18 cellular contexts compared by ENCODE assay signal in genomic region chr5:170319281-170319680, GRCh38. TPM values are rescaled to one million over a fixed set of nuclear protein-coding genes. Genes with fewer than 3 reads are reported as not detected.
"Had no signal": no experiment of that assay in that cellular context is flagged by ENCODE, and none has a peak within 500 bp of the region (broad histone marks: within the 10 kb centered on the region; RNA-seq: fewer than 3 reads in every experiment).

No MANE protein-coding gene starts in this region.

- ATAC-seq: activated T-cell treated with anti-CD3 and anti-CD28 coated beads, Interleukin-2, amount 50 U/mL, for 4 hours; pancreas; right lobe of liver had no signal

- H3K36me3 Mint-ChIP-seq: immature natural killer cell, memory B cell, naive B cell had no signal

- H3K27me3 Mint-ChIP-seq: naive B cell had no signal

- H3K4me3 Mint-ChIP-seq: activated T-cell treated with anti-CD3 and anti-CD28 coated beads, Interleukin-2, amount 50 U/mL, for 4 hours; immature natural killer cell; memory B cell; naive B cell had no signal

- DNase-seq: activated CD4-positive, alpha-beta T cell treated with anti-CD3 and anti-CD28 coated beads for 1 hour; activated CD4-positive, alpha-beta T cell treated with anti-CD3 and anti-CD28 coated beads, Interleukin-2, amount 50 U/mL, for 48 hours; activated T-cell treated with anti-CD3 and anti-CD28 coated beads, Interleukin-2, amount 50 U/mL, for 4 hours; amniotic stem cell; dermis blood vessel endothelial cell; effector memory CD4-positive, alpha-beta T cell; esophagus squamous epithelium; immature natural killer cell; naive B cell; pancreas; right lobe of liver; small intestine; stimulated activated CD4-positive, alpha-beta T cell treated with anti-CD3 and anti-CD28 coated beads, Interleukin-4, amount 100 ng/mL, for 1 hour; thyroid gland; WERI-Rb-1 had no signal

- H3K27ac Mint-ChIP-seq: immature natural killer cell, memory B cell, naive B cell had no signal

- H3K27ac ChIP-seq: esophagus squamous epithelium, pancreas, right lobe of liver, thyroid gland, WERI-Rb-1 had no signal

- H3K4me3 ChIP-seq: esophagus squamous epithelium, pancreas, right lobe of liver, thyroid gland had no signal

- H3K9me3 Mint-ChIP-seq: activated T-cell treated with anti-CD3 and anti-CD28 coated beads, Interleukin-2, amount 50 U/mL, for 4 hours; immature natural killer cell; memory B cell; naive B cell had no signal

- H3K9me3 ChIP-seq: esophagus squamous epithelium, pancreas, right lobe of liver, thyroid gland had no signal

- H3K4me1 ChIP-seq: pancreas had no signal

- H3K36me3 ChIP-seq: esophagus squamous epithelium, pancreas, right lobe of liver, thyroid gland, WERI-Rb-1 had no signal

- H3K27me3 ChIP-seq: esophagus squamous epithelium, pancreas, right lobe of liver, thyroid gland had no signal

RNA-seq across cellular contexts. Expression of gene LCP2, which starts 21.7 kb away (rescaled TPM):
- total RNA-seq: chondrocyte, pulmonary artery endothelial cell had no signal
